ENCODE assay signal across 30 cellular contexts in genomic region chr11:3382613-3383275, GRCh38. TPM values are rescaled to one million over a fixed set of nuclear protein-coding genes. Genes with fewer than 3 reads are reported as not detected.
A peak's percentile ranks its signal among the peaks of the same experiment; 100 is the strongest.
DNase-seq lines count a peak whose midpoint lies in the region; ATAC-seq, FAIRE-seq and TF ChIP-seq lines count a peak whose summit lies in the region.
"Had no signal": no experiment of that assay in that cellular context is flagged by ENCODE, and none has a peak within 500 bp of the region (broad histone marks: within the 10 kb centered on the region; RNA-seq: fewer than 3 reads in every experiment).

No MANE protein-coding gene starts in this region.

- no peak for TF ChIP-seq CTCF in GM23338 (conservative IDR thresholded peaks at IDR 0.05; ENCODE audit: low read depth in 2 of 2)
- no peak for TF ChIP-seq CTCF in colonic mucosa (IDR thresholded peaks at IDR 0.05)
- no peak for TF ChIP-seq CTCF in mucosa of descending colon (IDR thresholded peaks at IDR 0.05)

- WGBS in aorta, 2 donors: 85 to 87% methylated on average over 5 of the region's 5 CpGs

- H3K4me1 ChIP-seq in GM23338 (ENCODE audit: insufficient read depth) (peaks cover 24% of the 10 kb centered on the region), colonic mucosa (no peaks in the 10 kb centered on the region), mucosa of descending colon (ENCODE audit: low read depth) (peaks cover under 1% of the 10 kb centered on the region), aorta (ENCODE audit: control insufficient read depth in 1 of 2, insufficient read depth in 2 of 2, low read length in 2 of 2) (no peaks in the 10 kb centered on the region)
- H3K4me1 ChIP-seq: breast epithelium, upper lobe of right lung had no signal

- ATAC-seq in GM23338 (no peak), mucosa of descending colon (no peak), HG03039 (IDR thresholded peaks at IDR 0.05; ENCODE audit: unreplicated experiment) (no peak), aorta (ENCODE audit: low FRiP score) (no peak)
- ATAC-seq: activated CD8-positive, alpha-beta T cell treated with anti-CD3 and anti-CD28 coated beads, Interleukin-2, amount 10 ng/mL, durations not matched to agents 7 days and 5 days; gastrocnemius medialis; left colon; natural killer cell treated with Interleukin-12 subunit alpha and Interleukin-12 subunit beta and Interleukin-15 and Interleukin-18, amount 100 ng/mL, for 72 hours; stimulated activated naive B cell treated with anti-CD40 and anti-IgM and Interleukin-4, amounts not matched to agents 10 μg/mL and 1 μg/mL and 100 μg/mL, for 72 hours; T-helper 17 cell; upper lobe of right lung had no signal

- no peak for DNase-seq in GM23338 (ENCODE audit: low spot score)
- peak; percentile 39 for DNase-seq in LoVo (ENCODE audit: low spot score)
- DNase-seq in colonic mucosa: peak; percentile 60
- DNase-seq in mucosa of descending colon: peak in 2 of 3 donors; percentile 44 to 46
- DNase-seq in stimulated activated naive CD4-positive, alpha-beta T cell (lab: John Stamatoyannopoulos, UW): no peak
- DNase-seq in aorta: no peak
- no peak for DNase-seq in GM12892 (ENCODE audit: insufficient read length)
- DNase-seq: activated CD8-positive, alpha-beta T cell treated with anti-CD3 and anti-CD28 coated beads, Interleukin-2, amount 10 ng/mL, durations not matched to agents 7 days and 5 days; amygdala; Caco-2; DMS79; gastrocnemius medialis; H7; immature natural killer cell; Kasumi-1; NCI-H2171 treated with DMSO at 0.1 percent for 48 hours; NCI-H510A; NK-92 treated with Interleukin-12 subunit alpha and Interleukin-12 subunit beta, amount 100 ng/mL, for 24 hours; Right ventricle myocardium superior; stimulated activated naive B cell treated with anti-CD40 and anti-IgM and Interleukin-4, amounts not matched to agents 10 μg/mL and 1 μg/mL and 100 μg/mL, for 72 hours; T-helper 17 cell; upper lobe of right lung had no signal

- peaks cover 9% of the 10 kb centered on the region for H3K27me3 Mint-ChIP-seq in GM23338 (ENCODE audit: insufficient read depth, low read depth, poor library complexity)
- H3K27me3 Mint-ChIP-seq: activated naive CD4-positive, alpha-beta T cell treated with anti-CD3 and anti-CD28 coated beads, Interleukin-2, amount 50 U/mL, for 24 hours had no signal

- FAIRE-seq in GM12892 (lab: Jason Lieb, UNC): no peak
- FAIRE-seq: endothelial cell of umbilical vein had no signal

- peaks cover 33% of the 10 kb centered on the region for H3K4me1 Mint-ChIP-seq in GM23338

- peaks cover 51% of the 10 kb centered on the region for H3K79me2 ChIP-seq in GM23338 (replicated peaks; ENCODE audit: insufficient read depth)

- no peaks in the 10 kb centered on the region for H3K27me3 ChIP-seq in GM23338 (ENCODE audit: insufficient read depth)
- no peaks in the 10 kb centered on the region for H3K27me3 ChIP-seq in colonic mucosa
- H3K27me3 ChIP-seq in aorta (ENCODE audit: control insufficient read depth in 1 of 2, insufficient read depth in 2 of 2, low read length in 1 of 2): no peaks in the 10 kb centered on the region
- H3K27me3 ChIP-seq: breast epithelium, gastrocnemius medialis, upper lobe of right lung had no signal

- H3K4me3 ChIP-seq in GM23338 (peak overlapping the region; percentile 84), colonic mucosa (no peak overlapping the region), mucosa of descending colon (no peak overlapping the region), aorta (ENCODE audit: low read length in 2 of 2) (no peak overlapping the region)
- H3K4me3 ChIP-seq: breast epithelium, gastrocnemius medialis, upper lobe of right lung had no signal

- no peaks in the 10 kb centered on the region for H3K9me2 ChIP-seq in GM23338 (ENCODE audit: insufficient read depth)

- H3K27ac Mint-ChIP-seq in GM23338: no peak overlapping the region; the same call in 1 of the 2 replicates
- H3K27ac Mint-ChIP-seq: activated CD8-positive, alpha-beta T cell treated with anti-CD3 and anti-CD28 coated beads, Interleukin-2, amount 10 ng/mL, durations not matched to agents 7 days and 5 days; activated naive CD4-positive, alpha-beta T cell treated with anti-CD3 and anti-CD28 coated beads, Interleukin-2, amount 50 U/mL, for 24 hours; immature natural killer cell; natural killer cell treated with Interleukin-12 subunit alpha and Interleukin-12 subunit beta and Interleukin-15 and Interleukin-18, amount 100 ng/mL, for 72 hours; stimulated activated naive B cell treated with anti-CD40 and anti-IgM and Interleukin-4, amounts not matched to agents 10 μg/mL and 1 μg/mL and 100 μg/mL, for 72 hours; T-helper 17 cell had no signal

- no peaks in the 10 kb centered on the region for H3K9me3 ChIP-seq in colonic mucosa
- H3K9me3 ChIP-seq in mucosa of descending colon: no peaks in the 10 kb centered on the region
- no peaks in the 10 kb centered on the region for H3K9me3 ChIP-seq in aorta (ENCODE audit: control insufficient read depth, low read length)
- H3K9me3 ChIP-seq: breast epithelium, Caco-2, gastrocnemius medialis, upper lobe of right lung had no signal

- H2AFZ ChIP-seq in GM23338: no peak overlapping the region

- H3K36me3 Mint-ChIP-seq in GM23338 (ENCODE audit: low read depth): peaks cover 77% of the 10 kb centered on the region
- H3K36me3 Mint-ChIP-seq: immature natural killer cell; natural killer cell treated with Interleukin-12 subunit alpha and Interleukin-12 subunit beta and Interleukin-15 and Interleukin-18, amount 100 ng/mL, for 72 hours; stimulated activated naive B cell treated with anti-CD40 and anti-IgM and Interleukin-4, amounts not matched to agents 10 μg/mL and 1 μg/mL and 100 μg/mL, for 72 hours had no signal

- no peak for TF ChIP-seq POLR2A in GM12892 (IDR thresholded peaks at IDR 0.05; ENCODE audit: low read depth, low read length)

- H3K36me3 ChIP-seq in GM23338 (ENCODE audit: insufficient read depth): peaks cover 38% of the 10 kb centered on the region
- H3K36me3 ChIP-seq in colonic mucosa: no peaks in the 10 kb centered on the region
- H3K36me3 ChIP-seq in mucosa of descending colon (ENCODE audit: low read depth): no peaks in the 10 kb centered on the region
- H3K36me3 ChIP-seq in aorta (ENCODE audit: control insufficient read depth in 1 of 2, insufficient read depth in 2 of 2, low read length in 1 of 2): no peaks in the 10 kb centered on the region
- H3K36me3 ChIP-seq: breast epithelium, gastrocnemius medialis, upper lobe of right lung had no signal

- H3K27ac ChIP-seq in GM23338 (ENCODE audit: low read depth) (0 out of 2 replicates have a peak overlapping the region, but pooled peaks have one; percentile 10), colonic mucosa (no peak overlapping the region), aorta (ENCODE audit: low read depth in 1 of 2, low read length in 2 of 2) (no peak overlapping the region)
- H3K27ac ChIP-seq: breast epithelium, C4-2B, gastrocnemius medialis, HL-60, upper lobe of right lung had no signal

- peak overlapping the region; percentile 97 for H3K4me3 Mint-ChIP-seq in GM23338
- H3K4me3 Mint-ChIP-seq: activated CD8-positive, alpha-beta T cell treated with anti-CD3 and anti-CD28 coated beads, Interleukin-2, amount 10 ng/mL, durations not matched to agents 7 days and 5 days; activated naive CD4-positive, alpha-beta T cell treated with anti-CD3 and anti-CD28 coated beads, Interleukin-2, amount 50 U/mL, for 24 hours; immature natural killer cell; natural killer cell treated with Interleukin-12 subunit alpha and Interleukin-12 subunit beta and Interleukin-15 and Interleukin-18, amount 100 ng/mL, for 72 hours; stimulated activated naive B cell treated with anti-CD40 and anti-IgM and Interleukin-4, amounts not matched to agents 10 μg/mL and 1 μg/mL and 100 μg/mL, for 72 hours; T-helper 17 cell had no signal

- peaks cover 28% of the 10 kb centered on the region for H4K20me1 ChIP-seq in GM23338 (replicated peaks; ENCODE audit: insufficient read depth)

- H3K9me3 Mint-ChIP-seq in GM23338: peaks cover 2% of the 10 kb centered on the region; the same call in 1 of the 3 replicates
- H3K9me3 Mint-ChIP-seq: activated naive CD4-positive, alpha-beta T cell treated with anti-CD3 and anti-CD28 coated beads, Interleukin-2, amount 50 U/mL, for 24 hours; natural killer cell treated with Interleukin-12 subunit alpha and Interleukin-12 subunit beta and Interleukin-15 and Interleukin-18, amount 100 ng/mL, for 72 hours had no signal

- peak overlapping the region; percentile 94 for H3K4me2 ChIP-seq in GM23338

- intact Hi-C loops in colonic mucosa (cut with DNase I) (no loop called here), mucosa of descending colon (cut with DNase I, micrococcal nuclease) (no loop called here), aorta (cut with DNase I) (no loop called here)

- H3K9ac ChIP-seq in colonic mucosa (ENCODE audit: low read depth in 2 of 2, low read length in 2 of 2): no peak overlapping the region

- H3F3A ChIP-seq in GM23338 (replicated peaks; ENCODE audit: low read depth): peaks cover 24% of the 10 kb centered on the region; the same call in 1 of the 2 replicates

TF ChIP-seq in GM23338, 12 proteins besides CTCF, POLR2A, EP300 and RAD21 (continues in another document):
- no peak for TF ChIP-seq STAT1 (IDR thresholded peaks at IDR 0.05; ENCODE audit: unreplicated experiment)
- no peak for TF ChIP-seq ETS1 (IDR thresholded peaks at IDR 0.05)

RNA-seq across cellular contexts. Expression of gene ZNF195, which starts 3.8 kb away (rescaled TPM):
- total RNA-seq in GM23338 (2014; rRNA removed; shearing (Covaris generic)): 95.3 and 101 TPM in 2 replicates
- polyA plus RNA-seq in GM23338 (2016; fragmentation: Nextera tagmentation; extraction: Ambion mirVana) (81.6 and 116 TPM in 2 replicates), aorta (1 to 10 TPM; 6.0 to 9.2 TPM)
- total RNA-seq in colonic mucosa (10 to 100 TPM; 19.2 to 34.3 TPM), mucosa of descending colon (10 to 100 TPM; 24.8 to 48.0 (median 36.2) TPM), aorta (10 to 100 TPM; 13.7 to 18.4 TPM)
- 28.3 TPM for polyA plus RNA-seq in GM12892 (2012; ENCODE audit: missing spikeins)

Comparison
In these comparisons a context has a peak if more than half of its experiments do, and no peak if none do; other contexts are left out.
1. DNase-seq: peak in LoVo (single experiment), colonic mucosa (single experiment) and mucosa of descending colon (2 of 3); none in GM23338 (single experiment), stimulated activated naive CD4-positive, alpha-beta T cell (0 of 6), aorta (0 of 2) and GM12892 (single experiment).